ENCODE assay signal across 9 cellular contexts in genomic region chr2:219398721-219399333, GRCh38. TPM values are rescaled to one million over a fixed set of nuclear protein-coding genes. Genes with fewer than 3 reads are reported as not detected.
DNase-seq lines count a peak whose midpoint lies in the region; TF ChIP-seq lines count a peak whose summit lies in the region.
"Had no signal": no experiment of that assay in that cellular context is flagged by ENCODE, and none has a peak within 500 bp of the region (broad histone marks: within the 10 kb centered on the region; RNA-seq: fewer than 3 reads in every experiment).

No MANE protein-coding gene starts in this region.

- WGBS in liver: 17% methylated on average over 5 of the region's 5 CpGs

- peak overlapping the region in 7 of 11 experiments; percentile 11 to 56 (median 28); a peak in 10 of 22 replicates for H3K9ac ChIP-seq in BLaER1 treated with 17β-estradiol and CSF1 and Interleukin-3, amounts not matched to agents 10 nM and 100 nM
- H3K9ac ChIP-seq in liver (ENCODE audit: low read depth in 1 of 2, low read length in 2 of 2): peak overlapping the region; percentile 47 to 74

- peaks cover 43 to 62% (median 52%) of the 10 kb centered on the region in 10 experiments for H3K4me1 ChIP-seq in BLaER1 treated with 17β-estradiol and CSF1 and Interleukin-3, amounts not matched to agents 10 nM and 100 nM
- H3K4me1 ChIP-seq in liver (ENCODE audit: control insufficient read depth in 4 of 4, insufficient read depth in 4 of 4, low read length in 3 of 4): peaks cover 0 to 12% (median 10%) of the 10 kb centered on the region in 4 donors

- no peaks in the 10 kb centered on the region for H3K9me3 ChIP-seq in BLaER1 treated with 17β-estradiol and CSF1 and Interleukin-3, amounts not matched to agents 10 nM and 100 nM (replicated peaks in 1 of 11)
- no peaks in the 10 kb centered on the region for H3K9me3 ChIP-seq in liver (ENCODE audit: control insufficient read depth in 4 of 4, low read length in 3 of 4)

- no peak for TF ChIP-seq CTCF in liver (IDR thresholded peaks at IDR 0.05; ENCODE audit: low read depth, low read length, missing input control)

- H3K36me3 ChIP-seq in BLaER1 treated with 17β-estradiol and CSF1 and Interleukin-3, amounts not matched to agents 10 nM and 100 nM: no peaks in the 10 kb centered on the region
- no peaks in the 10 kb centered on the region for H3K36me3 ChIP-seq in liver (ENCODE audit: control insufficient read depth in 4 of 4, insufficient read depth in 3 of 4, low read depth in 1 of 4, low read length in 3 of 4)

- H3K27me3 ChIP-seq in BLaER1 treated with 17β-estradiol and CSF1 and Interleukin-3, amounts not matched to agents 10 nM and 100 nM: no peaks in the 10 kb centered on the region
- H3K27me3 ChIP-seq in liver (ENCODE audit: control insufficient read depth in 4 of 4, insufficient read depth in 4 of 4, low read length in 3 of 4): no peaks in the 10 kb centered on the region

- peak overlapping the region; percentile 26 to 81 (median 73); a peak in 17 of 22 replicates for H3K4me2 ChIP-seq in BLaER1 treated with 17β-estradiol and CSF1 and Interleukin-3, amounts not matched to agents 10 nM and 100 nM

- no peak for TF ChIP-seq RAD21 in liver (IDR thresholded peaks at IDR 0.05)

- DNase-seq in M059J (ENCODE audit: low read depth) (peak; percentile 66), SHP77 (lab: John Stamatoyannopoulos, UW) (peak; percentile 83 to 93), anterior cingulate cortex (lab: John Stamatoyannopoulos, UW) (no peak), SKM-1 (lab: John Stamatoyannopoulos, UW; ENCODE audit: unreplicated experiment) (no peak)
- no peak for DNase-seq in activated effector memory CD4-positive, alpha-beta T cell treated with anti-CD3 and anti-CD28 coated beads, Interleukin-2, amount 50 U/mL, for 16 hours
- DNase-seq in activated T-cell treated with anti-CD3 and anti-CD28 coated beads, Interleukin-2, amount 50 U/mL, for 48 hours: no peak
- DNase-seq: activated T-cell treated with anti-CD3 and anti-CD28 coated beads, Interleukin-2, amount 50 U/mL, for 1 hour had no signal

- H3K27ac ChIP-seq in BLaER1 treated with 17β-estradiol and CSF1 and Interleukin-3, amounts not matched to agents 10 nM and 100 nM: peak overlapping the region in 9 of 11 experiments; percentile 28 to 84 (median 82); a peak in 16 of 22 replicates
- peak overlapping the region; percentile 55 to 57 for H3K27ac ChIP-seq in liver (ENCODE audit: low read depth in 1 of 2, low read length in 2 of 2)

- H4K20me1 ChIP-seq in BLaER1 treated with 17β-estradiol and CSF1 and Interleukin-3, amounts not matched to agents 10 nM and 100 nM: no peaks in the 10 kb centered on the region

- no peak overlapping the region for H3K4me3 ChIP-seq in BLaER1 treated with 17β-estradiol and CSF1 and Interleukin-3, amounts not matched to agents 10 nM and 100 nM
- H3K4me3 ChIP-seq in liver (ENCODE audit: low read depth in 1 of 3, low read length in 3 of 3): no peak overlapping the region

TF ChIP-seq in liver, 16 proteins besides CTCF, POLR2A, EP300 and RAD21:
- TF ChIP-seq, protein P1, sequence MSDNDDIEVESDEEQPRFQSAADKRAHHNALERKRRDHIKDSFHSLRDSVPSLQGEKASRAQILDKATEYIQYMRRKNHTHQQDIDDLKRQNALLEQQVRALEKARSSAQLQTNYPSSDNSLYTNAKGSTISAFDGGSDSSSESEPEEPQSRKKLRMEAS (IDR thresholded peaks at IDR 0.05): no peak
- TF ChIP-seq, protein P2, sequence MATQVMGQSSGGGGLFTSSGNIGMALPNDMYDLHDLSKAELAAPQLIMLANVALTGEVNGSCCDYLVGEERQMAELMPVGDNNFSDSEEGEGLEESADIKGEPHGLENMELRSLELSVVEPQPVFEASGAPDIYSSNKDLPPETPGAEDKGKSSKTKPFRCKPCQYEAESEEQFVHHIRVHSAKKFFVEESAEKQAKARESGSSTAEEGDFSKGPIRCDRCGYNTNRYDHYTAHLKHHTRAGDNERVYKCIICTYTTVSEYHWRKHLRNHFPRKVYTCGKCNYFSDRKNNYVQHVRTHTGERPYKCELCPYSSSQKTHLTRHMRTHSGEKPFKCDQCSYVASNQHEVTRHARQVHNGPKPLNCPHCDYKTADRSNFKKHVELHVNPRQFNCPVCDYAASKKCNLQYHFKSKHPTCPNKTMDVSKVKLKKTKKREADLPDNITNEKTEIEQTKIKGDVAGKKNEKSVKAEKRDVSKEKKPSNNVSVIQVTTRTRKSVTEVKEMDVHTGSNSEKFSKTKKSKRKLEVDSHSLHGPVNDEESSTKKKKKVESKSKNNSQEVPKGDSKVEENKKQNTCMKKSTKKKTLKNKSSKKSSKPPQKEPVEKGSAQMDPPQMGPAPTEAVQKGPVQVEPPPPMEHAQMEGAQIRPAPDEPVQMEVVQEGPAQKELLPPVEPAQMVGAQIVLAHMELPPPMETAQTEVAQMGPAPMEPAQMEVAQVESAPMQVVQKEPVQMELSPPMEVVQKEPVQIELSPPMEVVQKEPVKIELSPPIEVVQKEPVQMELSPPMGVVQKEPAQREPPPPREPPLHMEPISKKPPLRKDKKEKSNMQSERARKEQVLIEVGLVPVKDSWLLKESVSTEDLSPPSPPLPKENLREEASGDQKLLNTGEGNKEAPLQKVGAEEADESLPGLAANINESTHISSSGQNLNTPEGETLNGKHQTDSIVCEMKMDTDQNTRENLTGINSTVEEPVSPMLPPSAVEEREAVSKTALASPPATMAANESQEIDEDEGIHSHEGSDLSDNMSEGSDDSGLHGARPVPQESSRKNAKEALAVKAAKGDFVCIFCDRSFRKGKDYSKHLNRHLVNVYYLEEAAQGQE (IDR thresholded peaks at IDR 0.05): peak; percentile 16
- TF ChIP-seq NR2F2 (IDR thresholded peaks at IDR 0.05) (no peak), RXRA (IDR thresholded peaks at IDR 0.05) (peak in 1 of 2 donors; percentile 48), FOXA1 (IDR thresholded peaks at IDR 0.05) (peak; percentile 87), HNF4A (conservative IDR thresholded peaks at IDR 0.05) (peak; percentile 12 to 32), YY1 (IDR thresholded peaks at IDR 0.05) (peak; percentile 57), ATF3 (IDR thresholded peaks at IDR 0.05) (no peak), JUND (IDR thresholded peaks at IDR 0.05) (peak in 1 of 2 donors; percentile 10), SP1 (IDR thresholded peaks at IDR 0.05) (peak; percentile 50), TAF1 (conservative IDR thresholded peaks at IDR 0.05) (no peak), GABPA (IDR thresholded peaks at IDR 0.05 in 1 of 2, conservative IDR thresholded peaks at IDR 0.05 in 1 of 2) (no peak), FOXA2 (IDR thresholded peaks at IDR 0.05) (peak; percentile 91)
- TF ChIP-seq, protein P3, sequence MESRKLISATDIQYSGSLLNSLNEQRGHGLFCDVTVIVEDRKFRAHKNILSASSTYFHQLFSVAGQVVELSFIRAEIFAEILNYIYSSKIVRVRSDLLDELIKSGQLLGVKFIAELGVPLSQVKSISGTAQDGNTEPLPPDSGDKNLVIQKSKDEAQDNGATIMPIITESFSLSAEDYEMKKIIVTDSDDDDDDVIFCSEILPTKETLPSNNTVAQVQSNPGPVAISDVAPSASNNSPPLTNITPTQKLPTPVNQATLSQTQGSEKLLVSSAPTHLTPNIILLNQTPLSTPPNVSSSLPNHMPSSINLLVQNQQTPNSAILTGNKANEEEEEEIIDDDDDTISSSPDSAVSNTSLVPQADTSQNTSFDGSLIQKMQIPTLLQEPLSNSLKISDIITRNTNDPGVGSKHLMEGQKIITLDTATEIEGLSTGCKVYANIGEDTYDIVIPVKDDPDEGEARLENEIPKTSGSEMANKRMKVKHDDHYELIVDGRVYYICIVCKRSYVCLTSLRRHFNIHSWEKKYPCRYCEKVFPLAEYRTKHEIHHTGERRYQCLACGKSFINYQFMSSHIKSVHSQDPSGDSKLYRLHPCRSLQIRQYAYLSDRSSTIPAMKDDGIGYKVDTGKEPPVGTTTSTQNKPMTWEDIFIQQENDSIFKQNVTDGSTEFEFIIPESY (IDR thresholded peaks at IDR 0.05): no peak

RNA-seq across cellular contexts. Expression of gene DNPEP, which starts 11.1 kb away (rescaled TPM):
- 75.8 and 88.2 TPM in 2 replicates for total RNA-seq in M059J (2014; rRNA removed; shearing (Covaris generic))
- total RNA-seq in liver: 10 to 100 TPM; 25.8 to 58.4 TPM
- 10 to 100 TPM; 41.0 to 50.5 TPM for polyA plus RNA-seq in liver

RNA-seq across cellular contexts. Expression of gene DES, which starts 19.4 kb away (rescaled TPM):
- 0.37 TPM in 1 of 2 replicates, not detected in the other for total RNA-seq in M059J (2014; rRNA removed; shearing (Covaris generic))
- total RNA-seq in liver: 10 to 100 TPM in 1 of 2 donors, under 1 TPM in 1; 0.23 to 50.0 TPM
- polyA plus RNA-seq in liver: 1 to 10 TPM in 1 of 2 donors, under 1 TPM in 1; 0.15 to 6.2 TPM

RNA-seq across cellular contexts. Expression of gene SPEG, which starts 35.8 kb away (rescaled TPM):
- total RNA-seq in M059J (2014; rRNA removed; shearing (Covaris generic)): 9.8 and 13.9 TPM in 2 replicates
- under 1 TPM; 0.51 to 0.75 TPM for total RNA-seq in liver
- under 1 TPM; 0.57 to 0.96 TPM for polyA plus RNA-seq in liver

Comparison
In these comparisons a context has a peak if more than half of its experiments do, and no peak if none do; other contexts are left out.
1. DNase-seq: peak in M059J (single experiment) and SHP77 (2 of 2); none in activated effector memory CD4-positive, alpha-beta T cell treated with anti-CD3 and anti-CD28 coated beads, Interleukin-2, amount 50 U/mL, for 16 hours (single experiment), activated T-cell treated with anti-CD3 and anti-CD28 coated beads, Interleukin-2, amount 50 U/mL, for 48 hours (0 of 2), anterior cingulate cortex (0 of 58) and SKM-1 (single experiment).